1 cellular context compared by ENCODE assay signal in the genomic region with DNA sequence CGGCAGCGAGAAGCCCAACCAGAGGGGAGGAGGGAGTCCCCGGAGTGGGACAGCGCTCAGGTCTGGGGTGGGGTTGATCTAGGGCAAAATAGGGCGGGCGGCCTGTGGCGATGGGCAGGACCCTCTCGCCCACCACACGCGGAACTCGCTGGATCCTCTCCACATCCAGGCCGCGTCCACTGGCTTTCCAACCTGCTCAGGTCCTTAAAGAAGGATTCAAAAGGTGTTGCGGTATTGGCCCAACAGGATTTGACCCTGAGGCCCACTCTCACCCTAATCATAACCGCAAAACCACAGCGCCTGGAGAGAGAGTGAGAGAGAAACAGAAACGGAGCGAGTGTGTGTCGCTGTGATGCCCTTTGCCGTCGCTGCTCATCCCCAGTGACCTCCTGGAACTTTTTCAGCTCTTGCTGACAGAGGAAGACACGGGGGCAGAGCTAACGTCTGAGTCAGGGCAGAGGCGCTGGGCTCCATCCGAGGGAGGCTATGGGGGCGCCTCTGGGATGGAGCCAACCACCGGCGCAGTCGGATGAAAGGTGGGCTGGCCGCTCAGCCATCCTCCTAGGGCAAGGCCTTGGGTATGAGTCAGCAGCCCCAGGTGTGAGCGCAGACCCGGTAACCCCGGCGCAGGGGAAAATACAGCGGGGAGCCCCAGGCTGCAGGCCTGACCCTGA.
TF ChIP-seq lines count a peak whose summit lies in the region.

No MANE protein-coding gene starts in this region.

TF ChIP-seq in H1, 55 proteins besides CTCF, POLR2A, EP300 and RAD21:
- TF ChIP-seq TEAD4 (IDR thresholded peaks at IDR 0.05; ENCODE audit: low read depth, low read length) = no peak
- TF ChIP-seq SUZ12 (IDR thresholded peaks at IDR 0.05; ENCODE audit: low read length) = peak; percentile 49; the same call in 1 of the 2 replicates
- no peak for TF ChIP-seq SAP30 (IDR thresholded peaks at IDR 0.05; ENCODE audit: insufficient read depth, insufficient replicate concordance, low read length)
- no peak for TF ChIP-seq NANOG (IDR thresholded peaks at IDR 0.05; ENCODE audit: insufficient read depth, low read depth, low read length, poor library complexity, severe bottlenecking)
- TF ChIP-seq KDM1A (IDR thresholded peaks at IDR 0.05; ENCODE audit: borderline replicate concordance, low read length) = no peak
- TF ChIP-seq TBP (IDR thresholded peaks at IDR 0.05; ENCODE audit: low read depth, low read length) = no peak
- no peak for TF ChIP-seq SIX5 (IDR thresholded peaks at IDR 0.05; ENCODE audit: low read depth, low read length)
- TF ChIP-seq, protein P1, sequence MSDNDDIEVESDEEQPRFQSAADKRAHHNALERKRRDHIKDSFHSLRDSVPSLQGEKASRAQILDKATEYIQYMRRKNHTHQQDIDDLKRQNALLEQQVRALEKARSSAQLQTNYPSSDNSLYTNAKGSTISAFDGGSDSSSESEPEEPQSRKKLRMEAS (IDR thresholded peaks at IDR 0.05) = no peak
- no peak for TF ChIP-seq HDAC6 (IDR thresholded peaks at IDR 0.05; ENCODE audit: low read depth, low read length)
- no peak for TF ChIP-seq CBX5 (IDR thresholded peaks at IDR 0.05; ENCODE audit: low read depth, low read length)
- no peak for TF ChIP-seq ASH2L (IDR thresholded peaks at IDR 0.05; ENCODE audit: low read length)
- no peak for TF ChIP-seq NRF1 (IDR thresholded peaks at IDR 0.05; ENCODE audit: low read depth, low read length)
- peak; percentile 48 for TF ChIP-seq KDM4A (IDR thresholded peaks at IDR 0.05; ENCODE audit: low read depth, low read length, severe bottlenecking)
- TF ChIP-seq JUND (IDR thresholded peaks at IDR 0.05; ENCODE audit: low read length) = peak; percentile 6; the same call in 1 of the 2 replicates
TF ChIP-seq in H1: peak in this region for 3.
